8 cellular contexts compared by ENCODE assay signal in the genomic region with DNA sequence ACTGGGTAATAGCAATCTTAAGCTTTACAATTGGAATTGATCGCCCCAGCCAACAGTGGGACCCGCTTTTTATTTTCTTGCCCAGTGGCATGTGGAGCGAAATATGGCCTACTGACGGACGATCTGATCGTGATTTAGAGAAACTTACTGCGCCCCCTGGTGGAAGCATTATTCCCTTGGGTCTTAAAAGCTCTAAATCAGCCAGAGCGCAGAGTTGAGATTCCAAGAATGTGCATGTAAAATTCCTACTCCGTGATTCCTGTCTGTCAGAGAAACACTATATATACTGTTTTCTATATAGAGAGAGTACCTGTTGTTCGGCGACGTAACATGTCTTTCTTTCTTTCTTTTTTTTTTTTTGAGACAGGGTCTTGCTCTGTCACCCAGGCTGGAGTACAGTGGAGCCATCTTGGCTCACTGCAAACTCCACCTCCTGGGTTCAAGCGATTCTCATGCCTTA. TPM values are rescaled to one million over a fixed set of nuclear protein-coding genes. Genes with fewer than 3 reads are reported as not detected.
DNase-seq lines count a peak whose midpoint lies in the region; ATAC-seq and TF ChIP-seq lines count a peak whose summit lies in the region.

No MANE protein-coding gene starts in this region.

- peak; percentile 70 to 97 (median 87) for TF ChIP-seq CTCF in dorsolateral prefrontal cortex (IDR thresholded peaks at IDR 0.05 in 54 of 56, conservative IDR thresholded peaks at IDR 0.05 in 2 of 56; ENCODE audit: low read depth in 1 of 56, partially characterized antibody in 56 of 56)

- POLR2A ChIA-PET in HEK293T (lab: Yijun Ruan, JAX): interaction anchor here (0.7 to 2.7 kb wide), 6 partner anchors 14 to 208 kb away, joined by 3 to 15 read pairs (median 3); a partner anchor contains a TSS

- ATAC-seq in HG02678 (IDR thresholded peaks at IDR 0.05; ENCODE audit: unreplicated experiment): no peak

- CTCF ChIA-PET in HEK293T (lab: Yijun Ruan, JAX): interaction anchor here (0.7 to 3.2 kb wide), 13 partner anchors 8 to 149 kb away, joined by 3 to 60 read pairs (median 4); a partner anchor contains a TSS

- H3K27me3 ChIP-seq in dorsolateral prefrontal cortex: no peaks in the 10 kb centered on the region

- intact Hi-C loops in dorsolateral prefrontal cortex (cut with DNase I): loop anchor here in 1 of 2 donors (10.0 kb wide), 1 partner anchor 195 kb away; a partner anchor contains a TSS

- peak overlapping the region in 30 of 59 donors; percentile 0 to 46 (median 20) for H3K4me3 ChIP-seq in dorsolateral prefrontal cortex

- DNase-seq in AML-193 (lab: John Stamatoyannopoulos, UW) (peak; percentile 73 to 84), HEK293T (ENCODE audit: extremely low spot score) (peak; percentile 69), NCI-H69 (lab: John Stamatoyannopoulos, UW) (peak; percentile 95), dorsolateral prefrontal cortex (peak; percentile 42 to 97 (median 82)), lung microvascular endothelial cell (ENCODE audit: low read depth in 2 of 2) (peak; percentile 93 to 95)
- peak; percentile 78 to 80 for DNase-seq in activated CD4-positive, alpha-beta T cell treated with anti-CD3 and anti-CD28 coated beads, Interleukin-2, amount 50 U/mL, for 4 hours
- DNase-seq in stimulated activated CD8-positive, alpha-beta memory T cell treated with anti-CD3 and anti-CD28 coated beads, Interleukin-12 subunit alpha, Interleukin-12 subunit beta, amount 100 ng/mL, for 24 hours (ENCODE audit: extremely low read depth): peak; percentile 61

- H3K27ac ChIP-seq in dorsolateral prefrontal cortex: peak overlapping the region in 41 of 59 donors; percentile 2 to 76 (median 50)

TF ChIP-seq in HEK293T, 16 proteins besides CTCF, POLR2A, EP300 and RAD21:
- no peak for TF ChIP-seq NFRKB (IDR thresholded peaks at IDR 0.05)
- no peak for TF ChIP-seq FOXK2 (IDR thresholded peaks at IDR 0.05)
- TF ChIP-seq L3MBTL2 (conservative IDR thresholded peaks at IDR 0.05): peak; percentile 50; the same call in 1 of the 2 replicates
- no peak for TF ChIP-seq FOXA1 (IDR thresholded peaks at IDR 0.05)
- no peak for TF ChIP-seq ELF4 (IDR thresholded peaks at IDR 0.05)
- TF ChIP-seq SP1 (IDR thresholded peaks at IDR 0.05): no peak
- TF ChIP-seq, protein P1, sequence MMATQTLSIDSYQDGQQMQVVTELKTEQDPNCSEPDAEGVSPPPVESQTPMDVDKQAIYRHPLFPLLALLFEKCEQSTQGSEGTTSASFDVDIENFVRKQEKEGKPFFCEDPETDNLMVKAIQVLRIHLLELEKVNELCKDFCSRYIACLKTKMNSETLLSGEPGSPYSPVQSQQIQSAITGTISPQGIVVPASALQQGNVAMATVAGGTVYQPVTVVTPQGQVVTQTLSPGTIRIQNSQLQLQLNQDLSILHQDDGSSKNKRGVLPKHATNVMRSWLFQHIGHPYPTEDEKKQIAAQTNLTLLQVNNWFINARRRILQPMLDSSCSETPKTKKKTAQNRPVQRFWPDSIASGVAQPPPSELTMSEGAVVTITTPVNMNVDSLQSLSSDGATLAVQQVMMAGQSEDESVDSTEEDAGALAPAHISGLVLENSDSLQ (IDR thresholded peaks at IDR 0.05): peak; percentile 79
- no peak for TF ChIP-seq HDGF (IDR thresholded peaks at IDR 0.05; ENCODE audit: borderline replicate concordance)
- no peak for TF ChIP-seq LEF1 (IDR thresholded peaks at IDR 0.05; ENCODE audit: borderline replicate concordance)
- no peak for TF ChIP-seq ZNF384 (IDR thresholded peaks at IDR 0.05)
- no peak for TF ChIP-seq TARDBP (IDR thresholded peaks at IDR 0.05)
- TF ChIP-seq FOXM1 (IDR thresholded peaks at IDR 0.05; ENCODE audit: borderline replicate concordance): no peak
- TF ChIP-seq CTBP1 (IDR thresholded peaks at IDR 0.05; ENCODE audit: borderline replicate concordance): no peak
- TF ChIP-seq BHLHE40 (IDR thresholded peaks at IDR 0.05; ENCODE audit: borderline replicate concordance): no peak
- TF ChIP-seq SUZ12 (IDR thresholded peaks at IDR 0.05): no peak
TF ChIP-seq in HEK293T: peak in this region for 2.

RNA-seq across cellular contexts. Expression of a gene that starts 3.7 kb away (rescaled TPM):
- total RNA-seq in dorsolateral prefrontal cortex (100 to 1,000 TPM in 5 of 120 experiments, 10 to 100 TPM in 115; 51.4 to 114 (median 73.5) TPM), lung microvascular endothelial cell (17.9 and 18.3 TPM in 2 replicates)

RNA-seq across cellular contexts. Expression of a gene that starts 15.3 kb away (rescaled TPM):
- total RNA-seq in dorsolateral prefrontal cortex (10 to 100 TPM in 115 of 120 experiments, 1 to 10 TPM in 5; 7.5 to 83.6 (median 20.5) TPM), lung microvascular endothelial cell (5.4 and 10.1 TPM in 2 replicates)

RNA-seq across cellular contexts. Expression of a gene that starts 24.6 kb away (rescaled TPM):
- total RNA-seq in dorsolateral prefrontal cortex (1 to 10 TPM in 119 of 120 experiments, under 1 TPM in 1; 0.77 to 4.5 (median 2.4) TPM), lung microvascular endothelial cell (0.22 TPM in 1 of 2 replicates, not detected in the other)

RNA-seq across cellular contexts. Expression of a gene that starts 52.5 kb away (rescaled TPM):
- total RNA-seq in dorsolateral prefrontal cortex (10 to 100 TPM in 51 of 120 experiments, 1 to 10 TPM in 69; 3.6 to 18.2 (median 9.0) TPM), lung microvascular endothelial cell (1.2 and 1.7 TPM in 2 replicates)

RNA-seq across cellular contexts. Expression of a gene that starts 56.5 kb away (rescaled TPM):
- total RNA-seq in dorsolateral prefrontal cortex (10 to 100 TPM; 14.1 to 50.3 (median 21.7) TPM), lung microvascular endothelial cell (63.4 and 82.9 TPM in 2 replicates)
